22 cellular contexts compared by ENCODE assay signal in genomic region chr11:4654635-4655335, GRCh38. TPM values are rescaled to one million over a fixed set of nuclear protein-coding genes. Genes with fewer than 3 reads are reported as not detected.
"Had no signal": no experiment of that assay in that cellular context is flagged by ENCODE, and none has a peak within 500 bp of the region (broad histone marks: within the 10 kb centered on the region; RNA-seq: fewer than 3 reads in every experiment).

No MANE protein-coding gene starts in this region.

- H3K27ac ChIP-seq: cardiac muscle cell, heart left ventricle, right lobe of liver, skin epidermis, transverse colon, uterus had no signal

- H3K4me1 ChIP-seq: right lobe of liver, transverse colon, uterus had no signal

- H3K27me3 ChIP-seq: cardiac muscle cell, heart left ventricle, right lobe of liver, transverse colon, uterus had no signal

- H3K9me3 ChIP-seq: heart left ventricle, mucosa of descending colon, right lobe of liver, transverse colon, uterus had no signal

- H3K4me3 Mint-ChIP-seq: neural crest cell had no signal

- H3K36me3 ChIP-seq: cardiac muscle cell, right lobe of liver, transverse colon, uterus had no signal

- H3K4me1 Mint-ChIP-seq: neural crest cell had no signal

- H3K4me3 ChIP-seq: cardiac muscle cell, heart left ventricle, mucosa of descending colon, right lobe of liver, skin epidermis, transverse colon, uterus had no signal

- DNase-seq: activated CD4-positive, alpha-beta T cell treated with anti-CD3 and anti-CD28 coated beads for 1 hour; activated CD8-positive, alpha-beta memory T cell treated with anti-CD3 and anti-CD28 coated beads for 24 hours; activated naive CD4-positive, alpha-beta T cell treated with Interleukin-2 at 50 U/mL for 16 hours; activated T-cell treated with anti-CD3 and anti-CD28 coated beads, Interleukin-2, amount 50 U/mL, for 48 hours; cortex of kidney; heart left ventricle; left colon; mesendoderm; mucosa of descending colon; occipital lobe; right lobe of liver; stimulated activated CD4-positive, alpha-beta T cell treated with anti-CD3 and anti-CD28 coated beads, Interleukin-1b, Interleukin-23, amount 100 ng/mL, for 48 hours; transverse colon; uterus had no signal

- ATAC-seq: heart left ventricle, left colon, mucosa of descending colon, right lobe of liver had no signal

RNA-seq across cellular contexts. Expression of gene OR51E1, which starts 11.0 kb away (rescaled TPM):
- total RNA-seq: cardiac muscle cell, epithelial cell of proximal tubule, fibroblast of villous mesenchyme, neural crest cell, right lobe of liver had no signal

RNA-seq across cellular contexts. Expression of gene OR51D1, which starts 17.5 kb away (rescaled TPM):
- total RNA-seq: cardiac muscle cell, cerebellum, epithelial cell of proximal tubule, fibroblast of villous mesenchyme, heart left ventricle, left colon, lower leg skin, mucosa of descending colon, neural crest cell, occipital lobe, right lobe of liver, temporal lobe, transverse colon, uterus had no signal

RNA-seq across cellular contexts. Expression of gene OR51E2, which starts 42.9 kb away (rescaled TPM):
- total RNA-seq: cardiac muscle cell, epithelial cell of proximal tubule, neural crest cell, occipital lobe, right lobe of liver had no signal

RNA-seq across cellular contexts. Expression of gene MMP26, which starts 49.8 kb away (rescaled TPM):
- total RNA-seq: cardiac muscle cell, cerebellum, epithelial cell of proximal tubule, fibroblast of villous mesenchyme, heart left ventricle, left colon, lower leg skin, mucosa of descending colon, neural crest cell, occipital lobe, right lobe of liver, temporal lobe, transverse colon, uterus had no signal
